22 cellular contexts compared by ENCODE assay signal in genomic region chr14:53273671-53274072, GRCh38.
A peak's percentile ranks its signal among the peaks of the same experiment; 100 is the strongest.
DNase-seq lines count a peak whose midpoint lies in the region; ATAC-seq, FAIRE-seq and TF ChIP-seq lines count a peak whose summit lies in the region.
"Had no signal": no experiment of that assay in that cellular context is flagged by ENCODE, and none has a peak within 500 bp of the region (broad histone marks: within the 10 kb centered on the region; RNA-seq: fewer than 3 reads in every experiment).

No MANE protein-coding gene starts in this region.

- TF ChIP-seq POLR2A in heart left ventricle (IDR thresholded peaks at IDR 0.05): no peak

- WGBS in heart left ventricle, 4 donors: 57 to 70% (median 62%) methylated on average over 6 of the region's 6 CpGs

- intact Hi-C loops in heart left ventricle (cut with DNase I) (no loop called here), cardiac septum (cut with DNase I) (no loop called here)

- peak in 3 of 4 donors; percentile 68 to 81 (median 77) for ATAC-seq in heart left ventricle
- ATAC-seq: activated CD4-positive, CD25-positive, alpha-beta regulatory T cell treated with anti-CD3 and anti-CD28 coated beads, Interleukin-2, amount 50 U/mL, for 24 hours; activated CD8-positive, alpha-beta memory T cell treated with anti-CD3 and anti-CD28 coated beads, Interleukin-2, amount 10 ng/mL, durations not matched to agents 7 days and 5 days; naive thymus-derived CD8-positive, alpha-beta T cell; T-cell had no signal

- H3K9me3 ChIP-seq in heart left ventricle: no peaks in the 10 kb centered on the region
- H3K9me3 ChIP-seq: colonic mucosa, stomach, vagina had no signal

- peaks cover 0 to 6% (median 0%) of the 10 kb centered on the region in 12 donors for H3K4me1 ChIP-seq in heart left ventricle
- H3K4me1 ChIP-seq: colonic mucosa, stomach had no signal

- no peaks in the 10 kb centered on the region for H3K27me3 ChIP-seq in heart left ventricle
- H3K27me3 ChIP-seq: colonic mucosa, stomach, vagina had no signal

- peak in 3 of 5 donors; percentile 29 to 42 (median 40) for DNase-seq in heart left ventricle
- DNase-seq in cardiac septum (ENCODE audit: low spot score): no peak
- peak; percentile 30 for DNase-seq in SK-MEL-5 (ENCODE audit: low read depth, low spot score)
- peak; percentile 70 for DNase-seq in fibroblast of villous mesenchyme (ENCODE audit: low read depth)
- DNase-seq in urothelium cell line (ENCODE audit: low spot score): no peak
- no peak for DNase-seq in NCI-H2107 treated with DMSO at 0.1 percent for 48 hours (lab: John Stamatoyannopoulos, UW; ENCODE audit: unreplicated experiment)
- no peak for DNase-seq in NOMO-1 treated with dmso at 0.1 percent for 144 hours (lab: John Stamatoyannopoulos, UW; ENCODE audit: unreplicated experiment)
- no peak for DNase-seq in GM19238 (ENCODE audit: insufficient read length, low spot score)
- DNase-seq: activated CD8-positive, alpha-beta memory T cell treated with anti-CD3 and anti-CD28 coated beads, Interleukin-2, amount 10 ng/mL, durations not matched to agents 7 days and 5 days; activated effector memory CD4-positive, alpha-beta T cell treated with anti-CD3 and anti-CD28 coated beads, Interleukin-2, amount 50 U/mL, for 16 hours; amygdala; colonic mucosa; COR-L47; naive thymus-derived CD8-positive, alpha-beta T cell; NCI-H187 treated with DMSO at 0.1 percent for 48 hours; NCI-H526; stomach; T-cell had no signal

- in situ Hi-C loops in SK-MEL-5 (cut with HindIII; ENCODE audit: low pct_unique_long_range_greater_than_20kb, low sequenced_read_pairs): no loop called here

- TF ChIP-seq CTCF in heart left ventricle (IDR thresholded peaks at IDR 0.05) (no peak), fibroblast of villous mesenchyme (IDR thresholded peaks at IDR 0.05; ENCODE audit: insufficient read depth, low read depth, low read length) (no peak)

- no peaks in the 10 kb centered on the region for H3K36me3 ChIP-seq in heart left ventricle
- H3K36me3 ChIP-seq: colonic mucosa, stomach, vagina had no signal

- H3K4me3 ChIP-seq in heart left ventricle (no peak overlapping the region), fibroblast of villous mesenchyme (ENCODE audit: low read depth, low read length) (no peak overlapping the region)
- H3K4me3 ChIP-seq: colonic mucosa, stomach, vagina had no signal

- H3K27ac ChIP-seq in heart left ventricle: no peak overlapping the region
- H3K27ac ChIP-seq: colonic mucosa, stomach, vagina had no signal

- FAIRE-seq in urothelium cell line (lab: Jason Lieb, UNC): peak; percentile 79
- FAIRE-seq: GM18507, RCC 7860 had no signal

Comparison
In these comparisons a context has a peak if more than half of its experiments do, and no peak if none do; other contexts are left out.
1. DNase-seq: peak in heart left ventricle (3 of 5), SK-MEL-5 (single experiment) and fibroblast of villous mesenchyme (single experiment); none in cardiac septum (single experiment), urothelium cell line (single experiment), NCI-H2107 treated with DMSO at 0.1 percent for 48 hours (single experiment), NOMO-1 treated with dmso at 0.1 percent for 144 hours (single experiment) and GM19238 (single experiment).